Comparison of ENCODE assay signal across 1 cellular context in genomic region chr16:48524348-48525200, GRCh38.
TF ChIP-seq lines count a peak whose summit lies in the region.

No MANE protein-coding gene starts in this region.

TF ChIP-seq in HepG2, 621 proteins besides CTCF, POLR2A, EP300 and RAD21 (continued from another document and continues in another):
- TF ChIP-seq ZNF503 (CRISPR knock-in tag; IDR thresholded peaks at IDR 0.05) (no peak), PBX2 (CRISPR knock-in tag; IDR thresholded peaks at IDR 0.05) (peak; percentile 41; the same call in 1 of the 2 replicates), ZBTB1 (CRISPR knock-in tag; IDR thresholded peaks at IDR 0.05; ENCODE audit: borderline replicate concordance) (no peak), ERF (CRISPR knock-in tag; IDR thresholded peaks at IDR 0.05) (peak; percentile 90), ZNF83 (CRISPR knock-in tag; IDR thresholded peaks at IDR 0.05; ENCODE audit: borderline replicate concordance) (no peak), PAWR (CRISPR knock-in tag; IDR thresholded peaks at IDR 0.05; ENCODE audit: borderline replicate concordance) (no peak), TGIF2 (CRISPR knock-in tag; IDR thresholded peaks at IDR 0.05) (peak; percentile 47; the same call in 1 of the 2 replicates), ZNF878 (CRISPR knock-in tag; IDR thresholded peaks at IDR 0.05) (no peak), RAD51 (IDR thresholded peaks at IDR 0.05; ENCODE audit: borderline replicate concordance) (no peak), ZNF333 (CRISPR knock-in tag; IDR thresholded peaks at IDR 0.05; ENCODE audit: borderline replicate concordance) (0 out of 2 replicates have a peak, but pooled peaks have one; percentile 22), MATR3 (CRISPR knock-in tag; IDR thresholded peaks at IDR 0.05) (no peak), MAX (IDR thresholded peaks at IDR 0.05) (peak; percentile 57), HCFC1 (IDR thresholded peaks at IDR 0.05; ENCODE audit: low read depth, low read length) (no peak), ZKSCAN1 (IDR thresholded peaks at IDR 0.05; ENCODE audit: low read length) (no peak), ZNF414 (CRISPR knock-in tag; IDR thresholded peaks at IDR 0.05) (peak; percentile 53; the same call in 1 of the 2 replicates), RELA (CRISPR knock-in tag; IDR thresholded peaks at IDR 0.05) (no peak), SRF (IDR thresholded peaks at IDR 0.05; ENCODE audit: low read depth, low read length) (no peak), ARID5B (CRISPR knock-in tag; IDR thresholded peaks at IDR 0.05) (peak; percentile 78), SPEN (CRISPR knock-in tag; IDR thresholded peaks at IDR 0.05; ENCODE audit: low read depth) (peak; percentile 81), SALL1 (CRISPR knock-in tag; IDR thresholded peaks at IDR 0.05) (peak; percentile 83), ZNF350 (CRISPR knock-in tag; IDR thresholded peaks at IDR 0.05; ENCODE audit: borderline replicate concordance, low read depth) (no peak), ZNF543 (CRISPR knock-in tag; IDR thresholded peaks at IDR 0.05) (0 out of 2 replicates have a peak, but pooled peaks have one; percentile 34), AKNA (CRISPR knock-in tag; IDR thresholded peaks at IDR 0.05; ENCODE audit: borderline replicate concordance) (no peak), ZNF280B (CRISPR knock-in tag; IDR thresholded peaks at IDR 0.05; ENCODE audit: borderline replicate concordance) (no peak), ZNF781 (CRISPR knock-in tag; IDR thresholded peaks at IDR 0.05; ENCODE audit: borderline replicate concordance, not compliant biosample characterization) (no peak), E2F1 (CRISPR knock-in tag; IDR thresholded peaks at IDR 0.05) (no peak), GFI1 (CRISPR knock-in tag; IDR thresholded peaks at IDR 0.05; ENCODE audit: borderline replicate concordance) (no peak), ZXDC (CRISPR knock-in tag; IDR thresholded peaks at IDR 0.05) (no peak), ZNF383 (CRISPR knock-in tag; IDR thresholded peaks at IDR 0.05; ENCODE audit: borderline replicate concordance) (no peak), THRA (CRISPR knock-in tag; IDR thresholded peaks at IDR 0.05; ENCODE audit: borderline replicate concordance) (no peak), HMGXB4 (CRISPR knock-in tag; IDR thresholded peaks at IDR 0.05; ENCODE audit: borderline replicate concordance in 1 of 2, low read depth in 1 of 2) (peak in 1 of 2 experiments; percentile 30; a peak in 1 of 4 replicates)
